In genomic region chr20:62917720-62918119, GRCh38 we compare ENCODE assay signal across 14 cellular contexts. TPM values are rescaled to one million over a fixed set of nuclear protein-coding genes. Genes with fewer than 3 reads are reported as not detected.
DNase-seq lines count a peak whose midpoint lies in the region; ATAC-seq and TF ChIP-seq lines count a peak whose summit lies in the region.
"Had no signal": no experiment of that assay in that cellular context is flagged by ENCODE, and none has a peak within 500 bp of the region (broad histone marks: within the 10 kb centered on the region; RNA-seq: fewer than 3 reads in every experiment).

No MANE protein-coding gene starts in this region.

- H3K27ac ChIP-seq in BLaER1 (no peak overlapping the region), left lung (no peak overlapping the region)
- peak overlapping the region; percentile 35 for H3K27ac ChIP-seq in CD8-positive, alpha-beta T cell (ENCODE audit: low read depth, low read length)

- H3K4me3 ChIP-seq in BLaER1 (no peak overlapping the region), left lung (no peak overlapping the region)
- H3K4me3 ChIP-seq in CD8-positive, alpha-beta T cell (ENCODE audit: low read depth, low read length) = peak overlapping the region; percentile 49
- H3K4me3 ChIP-seq: heart right ventricle had no signal

- TF ChIP-seq CTCF in CD8-positive, alpha-beta T cell (IDR thresholded peaks at IDR 0.05) = no peak
- TF ChIP-seq CTCF in mesothelial cell of epicardium (IDR thresholded peaks at IDR 0.05; ENCODE audit: unreplicated experiment) = no peak
- no peak for TF ChIP-seq CTCF in left lung (IDR thresholded peaks at IDR 0.05)

- no peak for DNase-seq in CD8-positive, alpha-beta T cell
- DNase-seq in activated CD4-positive, alpha-beta memory T cell treated with anti-CD3 and anti-CD28 coated beads, Interleukin-2, amount 10 ng/mL, durations not matched to agents 7 days and 5 days = no peak
- no peak for DNase-seq in mesothelial cell of epicardium (ENCODE audit: low spot score in 2 of 2, unreplicated experiment in 2 of 2)
- no peak for DNase-seq in NCI-H69 (lab: John Stamatoyannopoulos, UW)
- DNase-seq in NCI-H524 treated with DMSO at 0.1 percent for 48 hours (lab: John Stamatoyannopoulos, UW) = no peak
- DNase-seq in left lung = no peak
- DNase-seq: heart right ventricle; NCI-H2227 treated with DMSO at 0.1 percent for 48 hours; right cardiac atrium; stimulated activated CD4-positive, alpha-beta T cell treated with anti-CD3 and anti-CD28 coated beads, Interleukin-4, amount 100 ng/mL, for 1 hour had no signal

- no peaks in the 10 kb centered on the region for H3K9me3 ChIP-seq in BLaER1
- no peaks in the 10 kb centered on the region for H3K9me3 ChIP-seq in CD8-positive, alpha-beta T cell (ENCODE audit: low read length)
- no peaks in the 10 kb centered on the region for H3K9me3 ChIP-seq in left lung
- H3K9me3 ChIP-seq: heart right ventricle had no signal

- H4K20me1 ChIP-seq in BLaER1 = peaks cover 100% of the 10 kb centered on the region

- no peaks in the 10 kb centered on the region for H3K27me3 Mint-ChIP-seq in CD8-positive, alpha-beta T cell (ENCODE audit: low read depth)
- H3K27me3 Mint-ChIP-seq in activated CD4-positive, alpha-beta memory T cell treated with anti-CD3 and anti-CD28 coated beads, Interleukin-2, amount 10 ng/mL, durations not matched to agents 7 days and 5 days = no peaks in the 10 kb centered on the region
- H3K27me3 Mint-ChIP-seq in mesothelial cell of epicardium (ENCODE audit: low read depth) = no peaks in the 10 kb centered on the region

- no peaks in the 10 kb centered on the region for H3K27me3 ChIP-seq in BLaER1
- H3K27me3 ChIP-seq in CD8-positive, alpha-beta T cell (ENCODE audit: insufficient read depth, low read length) = no peaks in the 10 kb centered on the region
- H3K27me3 ChIP-seq in left lung = no peaks in the 10 kb centered on the region
- H3K27me3 ChIP-seq: heart right ventricle had no signal

- no peak for ATAC-seq in CD8-positive, alpha-beta T cell
- no peak for ATAC-seq in esophagus mucosa
- no peak for ATAC-seq in left lung
- ATAC-seq: heart right ventricle, right cardiac atrium, SK-N-SH treated with all-trans-retinoic acid at 6 μM for 48 hours had no signal

- H3K9me3 Mint-ChIP-seq in CD8-positive, alpha-beta T cell = no peaks in the 10 kb centered on the region
- no peaks in the 10 kb centered on the region for H3K9me3 Mint-ChIP-seq in activated CD4-positive, alpha-beta memory T cell treated with anti-CD3 and anti-CD28 coated beads, Interleukin-2, amount 10 ng/mL, durations not matched to agents 7 days and 5 days
- no peaks in the 10 kb centered on the region for H3K9me3 Mint-ChIP-seq in mesothelial cell of epicardium

- H3K4me1 ChIP-seq in BLaER1 = peaks cover 95% of the 10 kb centered on the region
- peaks cover 96% of the 10 kb centered on the region for H3K4me1 ChIP-seq in CD8-positive, alpha-beta T cell (ENCODE audit: insufficient read depth, low read length)
- H3K4me1 ChIP-seq in left lung = peaks cover 31 to 92% of the 10 kb centered on the region in 2 donors

- intact Hi-C loops in CD8-positive, alpha-beta T cell (cut with DNase I, micrococcal nuclease) = loop anchor here (2.0 to 5.0 kb wide), 3 partner anchors 17 to 90 kb away; partner anchors contain the start of genes BHLHE23 (in 1 of the 2) and SLC17A9 (in 1 of the 2)
- intact Hi-C loops in left lung (cut with DNase I) = no loop called here

- peak overlapping the region; percentile 88 for H3K27ac Mint-ChIP-seq in CD8-positive, alpha-beta T cell
- H3K27ac Mint-ChIP-seq in activated CD4-positive, alpha-beta memory T cell treated with anti-CD3 and anti-CD28 coated beads, Interleukin-2, amount 10 ng/mL, durations not matched to agents 7 days and 5 days = peak overlapping the region; percentile 92
- peak overlapping the region; percentile 35 for H3K27ac Mint-ChIP-seq in mesothelial cell of epicardium

- H3K36me3 Mint-ChIP-seq in CD8-positive, alpha-beta T cell = peaks cover 18% of the 10 kb centered on the region
- peaks cover 28% of the 10 kb centered on the region for H3K36me3 Mint-ChIP-seq in activated CD4-positive, alpha-beta memory T cell treated with anti-CD3 and anti-CD28 coated beads, Interleukin-2, amount 10 ng/mL, durations not matched to agents 7 days and 5 days (ENCODE audit: low read depth)
- H3K36me3 Mint-ChIP-seq in mesothelial cell of epicardium = peaks cover 2% of the 10 kb centered on the region

- POLR2A ChIA-PET in CD8-positive, alpha-beta T cell (lab: Charles Lee) = interaction anchor here (0.6 to 8.2 kb wide), 8 partner anchors 10 to 97 kb away, joined by 3 to 49 read pairs (median 9); partner anchors contain the start of gene GID8
- POLR2A ChIA-PET in activated CD4-positive, alpha-beta memory T cell treated with anti-CD3 and anti-CD28 coated beads, Interleukin-2, amount 10 ng/mL, durations not matched to agents 7 days and 5 days (lab: Charles Lee) = interaction anchor here (0.8 to 13.7 kb wide), 12 partner anchors 9 to 266 kb away, joined by 3 to 230 read pairs (median 4); partner anchors contain the start of genes DIDO1 and GID8

- CTCF ChIA-PET in CD8-positive, alpha-beta T cell (lab: Charles Lee) = interaction anchor here (1.1 to 12.9 kb wide), 9 partner anchors 10 to 91 kb away, joined by 3 to 157 read pairs (median 7); no protein-coding TSS in a partner anchor
- CTCF ChIA-PET in activated CD4-positive, alpha-beta memory T cell treated with anti-CD3 and anti-CD28 coated beads, Interleukin-2, amount 10 ng/mL, durations not matched to agents 7 days and 5 days (lab: Charles Lee) = interaction anchor here (0.6 to 7.0 kb wide), 9 partner anchors 10 to 46 kb away, joined by 3 to 58 read pairs (median 7); partner anchors contain the start of gene GID8

- peak overlapping the region; percentile 79 for H3K4me3 Mint-ChIP-seq in CD8-positive, alpha-beta T cell
- peak overlapping the region; percentile 66 for H3K4me3 Mint-ChIP-seq in activated CD4-positive, alpha-beta memory T cell treated with anti-CD3 and anti-CD28 coated beads, Interleukin-2, amount 10 ng/mL, durations not matched to agents 7 days and 5 days
- no peak overlapping the region for H3K4me3 Mint-ChIP-seq in mesothelial cell of epicardium

- H3K36me3 ChIP-seq in BLaER1 (peaks cover 18% of the 10 kb centered on the region), left lung (peaks cover 0 to 11% of the 10 kb centered on the region in 2 donors)
- peaks cover 8% of the 10 kb centered on the region for H3K36me3 ChIP-seq in CD8-positive, alpha-beta T cell (ENCODE audit: insufficient read depth, low read length)

- H3K9ac ChIP-seq in BLaER1 = 0 out of 2 replicates have a peak overlapping the region, but pooled peaks have one; percentile 29

- H3K4me2 ChIP-seq in BLaER1 = peak overlapping the region; percentile 80

- H3K4me1 Mint-ChIP-seq in CD8-positive, alpha-beta T cell (ENCODE audit: low read depth) = peaks cover 87% of the 10 kb centered on the region
- peaks cover 77% of the 10 kb centered on the region for H3K4me1 Mint-ChIP-seq in activated CD4-positive, alpha-beta memory T cell treated with anti-CD3 and anti-CD28 coated beads, Interleukin-2, amount 10 ng/mL, durations not matched to agents 7 days and 5 days
- peaks cover 49% of the 10 kb centered on the region for H3K4me1 Mint-ChIP-seq in mesothelial cell of epicardium

RNA-seq across cellular contexts. Expression of gene DIDO1, which starts 8.6 kb away (rescaled TPM):
- 10 to 100 TPM; 44.7 to 46.6 TPM for total RNA-seq in CD8-positive, alpha-beta T cell
- 10 to 100 TPM; 62.2 to 66.2 TPM for total RNA-seq in activated CD4-positive, alpha-beta memory T cell treated with anti-CD3 and anti-CD28 coated beads, Interleukin-2, amount 10 ng/mL, durations not matched to agents 7 days and 5 days
- total RNA-seq in mesothelial cell of epicardium = 70.3 to 73.1 TPM (median 70.5 TPM) in 3 replicates
- 26.2 TPM for total RNA-seq in esophagus mucosa
- 10 to 100 TPM; 38.1 to 45.7 TPM for total RNA-seq in left lung

RNA-seq across cellular contexts. Expression of gene GID8, which starts 20.2 kb away (rescaled TPM):
- total RNA-seq in CD8-positive, alpha-beta T cell = 10 to 100 TPM; 48.7 to 48.8 TPM
- total RNA-seq in activated CD4-positive, alpha-beta memory T cell treated with anti-CD3 and anti-CD28 coated beads, Interleukin-2, amount 10 ng/mL, durations not matched to agents 7 days and 5 days = 10 to 100 TPM; 31.9 to 32.8 TPM
- total RNA-seq in mesothelial cell of epicardium (57.8 to 59.2 TPM (median 57.9 TPM) in 3 replicates), esophagus mucosa (42.7 TPM), left lung (10 to 100 TPM; 24.5 to 25.4 TPM)

RNA-seq across cellular contexts. Expression of gene SLC17A9, which starts 34.8 kb away (rescaled TPM):
- 10 to 100 TPM; 19.1 to 22.6 TPM for total RNA-seq in CD8-positive, alpha-beta T cell
- 1 to 10 TPM; 4.7 to 5.8 TPM for total RNA-seq in activated CD4-positive, alpha-beta memory T cell treated with anti-CD3 and anti-CD28 coated beads, Interleukin-2, amount 10 ng/mL, durations not matched to agents 7 days and 5 days
- 5.3 to 7.1 TPM (median 5.7 TPM) in 3 replicates for total RNA-seq in mesothelial cell of epicardium
- 0.76 TPM for total RNA-seq in esophagus mucosa
- 10 to 100 TPM; 16.1 to 18.1 TPM for total RNA-seq in left lung
- total RNA-seq: myocyte had no signal

RNA-seq across cellular contexts. Expression of gene TCFL5, which starts 56.1 kb away (rescaled TPM):
- total RNA-seq in CD8-positive, alpha-beta T cell = 1 to 10 TPM; 4.3 to 4.8 TPM
- 1 to 10 TPM; 6.0 to 6.2 TPM for total RNA-seq in activated CD4-positive, alpha-beta memory T cell treated with anti-CD3 and anti-CD28 coated beads, Interleukin-2, amount 10 ng/mL, durations not matched to agents 7 days and 5 days
- 12.0 to 12.6 TPM (median 12.2 TPM) in 3 replicates for total RNA-seq in mesothelial cell of epicardium
- total RNA-seq in esophagus mucosa = 5.0 TPM
- 1 to 10 TPM; 7.4 to 8.5 TPM for total RNA-seq in left lung

Comparison
In these comparisons a context has a peak if more than half of its experiments do, and no peak if none do; other contexts are left out.
1. H3K27ac Mint-ChIP-seq: peak in every context shown above with its lines; median percentile 92 in activated CD4-positive, alpha-beta memory T cell treated with anti-CD3 and anti-CD28 coated beads, Interleukin-2, amount 10 ng/mL, durations not matched to agents 7 days and 5 days; 88 in CD8-positive, alpha-beta T cell; 35 in mesothelial cell of epicardium.
2. intact Hi-C loops: an anchor here in CD8-positive, alpha-beta T cell (2.0 to 5.0 kb wide); none called in left lung.